Comparison of ENCODE assay signal across 20 cellular contexts in the genomic region with DNA sequence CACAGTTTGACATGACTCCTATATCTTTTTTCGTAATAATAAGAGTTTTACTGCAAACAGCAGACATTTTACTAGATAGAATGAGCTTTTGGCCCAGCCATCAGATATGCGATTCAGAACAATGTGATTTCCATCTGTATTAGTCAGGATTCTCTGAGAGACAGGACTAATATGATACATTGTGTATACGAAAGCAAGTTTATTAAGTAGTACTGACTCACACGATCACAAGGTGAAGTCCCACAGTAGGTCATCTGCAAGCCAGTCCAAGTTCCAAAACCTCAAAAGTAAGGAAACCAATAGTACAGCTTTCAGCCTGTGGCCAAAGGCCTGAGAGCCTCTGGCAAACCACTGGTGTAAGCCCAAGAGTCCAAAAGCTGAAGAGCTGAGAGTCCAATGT. TPM values are rescaled to one million over a fixed set of nuclear protein-coding genes. Genes with fewer than 3 reads are reported as not detected.
"Had no signal": no experiment of that assay in that cellular context is flagged by ENCODE, and none has a peak within 500 bp of the region (broad histone marks: within the 10 kb centered on the region; RNA-seq: fewer than 3 reads in every experiment).

No MANE protein-coding gene starts in this region.

- H3K36me3 ChIP-seq: ascending aorta, colonic mucosa, esophagus muscularis mucosa, right atrium auricular region, tibial artery had no signal

- FAIRE-seq: endometrium, urothelium cell line had no signal

- H3K9me3 Mint-ChIP-seq: mesothelial cell of epicardium; stimulated activated naive B cell treated with anti-CD40 and anti-IgM and Interleukin-4, amounts not matched to agents 10 μg/mL and 1 μg/mL and 100 μg/mL, for 72 hours had no signal

- H3K4me3 ChIP-seq: ascending aorta, colonic mucosa, esophagus muscularis mucosa, right atrium auricular region, skin epidermis, tibial artery had no signal

- H3K9me3 ChIP-seq: ascending aorta, colonic mucosa, esophagus muscularis mucosa, right atrium auricular region, tibial artery had no signal

- H3K4me3 Mint-ChIP-seq: mesothelial cell of epicardium; stimulated activated naive B cell treated with anti-CD40 and anti-IgM and Interleukin-4, amounts not matched to agents 10 μg/mL and 1 μg/mL and 100 μg/mL, for 72 hours had no signal

- H3K4me1 ChIP-seq: ascending aorta, colonic mucosa, esophagus muscularis mucosa, right atrium auricular region, tibial artery had no signal

- H3K27me3 Mint-ChIP-seq: stimulated activated naive B cell treated with anti-CD40 and anti-IgM and Interleukin-4, amounts not matched to agents 10 μg/mL and 1 μg/mL and 100 μg/mL, for 72 hours had no signal

- DNase-seq: activated CD4-positive, alpha-beta T cell treated with anti-CD3 and anti-CD28 coated beads, Interleukin-2, amount 50 U/mL, for 1 hour; activated naive CD4-positive, alpha-beta T cell treated with Interleukin-2 at 50 U/mL for 16 hours; activated T-cell treated with anti-CD3 and anti-CD28 coated beads for 4 hours; caudate nucleus; colonic mucosa; kidney glomerular epithelial cell; stimulated activated CD4-positive, alpha-beta T cell treated with anti-CD3 and anti-CD28 coated beads, Interleukin-15, amount 100 ng/mL, for 24 hours; stimulated activated CD4-positive, alpha-beta T cell treated with anti-CD3 and anti-CD28 coated beads, Interleukin-4, amount 100 ng/mL, for 1 hour; stimulated activated naive B cell treated with anti-CD40 and anti-IgM and Interleukin-4, amounts not matched to agents 10 μg/mL and 1 μg/mL and 100 μg/mL, for 72 hours; SW 1271; tibial artery had no signal

- H3K27ac ChIP-seq: ascending aorta, colonic mucosa, esophagus muscularis mucosa, right atrium auricular region, skin epidermis, tibial artery had no signal

- H3K4me1 Mint-ChIP-seq: mesothelial cell of epicardium had no signal

- H3K27me3 ChIP-seq: ascending aorta, colonic mucosa, right atrium auricular region, tibial artery had no signal

- H3K27ac Mint-ChIP-seq: mesothelial cell of epicardium; progenitor cell of endocrine pancreas; stimulated activated naive B cell treated with anti-CD40 and anti-IgM and Interleukin-4, amounts not matched to agents 10 μg/mL and 1 μg/mL and 100 μg/mL, for 72 hours had no signal

- H3K36me3 Mint-ChIP-seq: mesothelial cell of epicardium; stimulated activated naive B cell treated with anti-CD40 and anti-IgM and Interleukin-4, amounts not matched to agents 10 μg/mL and 1 μg/mL and 100 μg/mL, for 72 hours had no signal

RNA-seq across cellular contexts. Expression of gene CXCL8, which starts 24.1 kb away (rescaled TPM):
- total RNA-seq: ascending aorta had no signal
- polyA plus RNA-seq: neural cell had no signal
